Comparison of ENCODE assay signal across 18 cellular contexts in genomic region chr4:85200106-85200505, GRCh38.
DNase-seq lines count a peak whose midpoint lies in the region; ATAC-seq, FAIRE-seq and TF ChIP-seq lines count a peak whose summit lies in the region.
"Had no signal": no experiment of that assay in that cellular context is flagged by ENCODE, and none has a peak within 500 bp of the region (broad histone marks: within the 10 kb centered on the region; RNA-seq: fewer than 3 reads in every experiment).

No MANE protein-coding gene starts in this region.

- no peak for ATAC-seq in activated naive CD4-positive, alpha-beta T cell treated with anti-CD3 and anti-CD28 coated beads, Interleukin-2, amount 50 U/mL, for 72 hours

- intact Hi-C loops in mammary epithelial cell (cut with micrococcal nuclease) (no loop called here), transverse colon (cut with DNase I; ENCODE audit: low total_unique reads) (no loop called here)

- TF ChIP-seq CTCF in mammary epithelial cell (conservative IDR thresholded peaks at IDR 0.05 in 1 of 2, IDR thresholded peaks at IDR 0.05 in 1 of 2; ENCODE audit: extremely low read depth in 1 of 2, insufficient read depth in 1 of 2, low read depth in 1 of 2, low read length in 2 of 2) (no peak), keratinocyte (optimal IDR thresholded peaks at IDR 0.05 in 1 of 3, IDR thresholded peaks at IDR 0.05 in 1 of 3, conservative IDR thresholded peaks at IDR 0.05 in 1 of 3; ENCODE audit: extremely low read depth in 1 of 3, insufficient read depth in 2 of 3, low read length in 3 of 3) (no peak), transverse colon (IDR thresholded peaks at IDR 0.05) (no peak)

- no peak overlapping the region for H3K4me3 ChIP-seq in mammary epithelial cell (replicated peaks in 1 of 3; ENCODE audit: insufficient read depth in 1 of 3, low read depth in 2 of 3, low read length in 3 of 3)
- no peak overlapping the region for H3K4me3 ChIP-seq in keratinocyte (ENCODE audit: control insufficient read depth in 2 of 3, extremely low read depth in 1 of 3, insufficient read depth in 2 of 3, low read depth in 1 of 3, low read length in 3 of 3)
- no peak overlapping the region for H3K4me3 ChIP-seq in transverse colon
- H3K4me3 ChIP-seq: Peyer's patch had no signal

- TF ChIP-seq POLR2A in transverse colon (IDR thresholded peaks at IDR 0.05) = no peak

- BruUV-seq in mammary epithelial cell (replicated peaks; lab: Mats Ljungman, UMichigan) = no TSS peak

- no peaks in the 10 kb centered on the region for H4K20me1 ChIP-seq in mammary epithelial cell (ENCODE audit: insufficient read depth, low read length)
- H4K20me1 ChIP-seq in keratinocyte (ENCODE audit: control insufficient read depth, extremely low read depth, insufficient read depth, low read length) = no peaks in the 10 kb centered on the region

- no peak for TF ChIP-seq EP300 in transverse colon (IDR thresholded peaks at IDR 0.05; ENCODE audit: low read depth)

- H3K36me3 ChIP-seq in mammary epithelial cell (ENCODE audit: insufficient read depth, low read length) (no peaks in the 10 kb centered on the region), keratinocyte (ENCODE audit: control insufficient read depth in 2 of 2, extremely low read depth in 1 of 2, insufficient read depth in 2 of 2, low read length in 2 of 2) (no peaks in the 10 kb centered on the region), transverse colon (no peaks in the 10 kb centered on the region)
- H3K36me3 ChIP-seq: Peyer's patch had no signal

- no peak overlapping the region for H3K27ac ChIP-seq in mammary epithelial cell (ENCODE audit: insufficient read depth, low read depth, low read length)
- H3K27ac ChIP-seq in keratinocyte (ENCODE audit: control insufficient read depth, insufficient read depth, low read length) = no peak overlapping the region
- no peak overlapping the region for H3K27ac ChIP-seq in transverse colon
- H3K27ac ChIP-seq: Peyer's patch had no signal

- CTCF ChIA-PET in mammary epithelial cell (lab: Charles Lee; ENCODE audit: low non-redundant PET) = no interaction called here

- H2AFZ ChIP-seq in mammary epithelial cell (ENCODE audit: low read depth, low read length) = peak overlapping the region; percentile 67
- no peak overlapping the region for H2AFZ ChIP-seq in keratinocyte (ENCODE audit: control insufficient read depth, low read length)

- H3K27me3 ChIP-seq in mammary epithelial cell (ENCODE audit: insufficient read depth, low read length) (peaks cover 2% of the 10 kb centered on the region), keratinocyte (ENCODE audit: control insufficient read depth, extremely low read depth, insufficient read depth, low read length) (no peaks in the 10 kb centered on the region), transverse colon (no peaks in the 10 kb centered on the region)
- H3K27me3 ChIP-seq: Peyer's patch had no signal

- DNase-seq in EL (peak; percentile 2), OCI-M1 (lab: John Stamatoyannopoulos, UW) (peak; percentile 14), mammary epithelial cell (peak; percentile 75), keratinocyte (ENCODE audit: low read depth, low spot score) (no peak), NCI-H510A (lab: John Stamatoyannopoulos, UW) (no peak), NCI-H345 (lab: John Stamatoyannopoulos, UW) (no peak), transverse colon (no peak)
- DNase-seq in activated naive CD4-positive, alpha-beta T cell treated with anti-CD3 and anti-CD28 coated beads, Interleukin-2, amount 50 U/mL, for 72 hours (ENCODE audit: low spot score in 2 of 2) = no peak
- DNase-seq: 8988T; Calu3; CD4-positive, alpha-beta memory T cell; DMS53; H7; NCI-H1417 treated with DMSO at 0.1 percent for 48 hours; NCI-H2029; NCI-H2171; Peyer's patch; SHP77 treated with DMSO at 0.1 percent for 48 hours had no signal

- no peak overlapping the region for H3K27ac Mint-ChIP-seq in activated naive CD4-positive, alpha-beta T cell treated with anti-CD3 and anti-CD28 coated beads, Interleukin-2, amount 50 U/mL, for 72 hours
- H3K27ac Mint-ChIP-seq: CD4-positive, alpha-beta memory T cell had no signal

- dilution Hi-C loops in mammary epithelial cell (cut with HindIII; ENCODE audit: low sequenced_read_pairs) = no loop called here
- dilution Hi-C loops in keratinocyte (cut with MboI; ENCODE audit: extremely low pct_ligation_motif_present, low sequenced_read_pairs) = no loop called here

- WGBS in mammary epithelial cell (ENCODE audit: low coverage, missing lambda C conversion rate) = no CpG with 5 or more reads among the region's 1 CpG
- WGBS in transverse colon (ENCODE audit: low coverage in 1 of 2), 2 donors = 17 to 61% methylated on average over 1 of the region's 1 CpG

- H3K79me2 ChIP-seq in mammary epithelial cell (ENCODE audit: insufficient read depth, low read length) = no peaks in the 10 kb centered on the region
- no peaks in the 10 kb centered on the region for H3K79me2 ChIP-seq in keratinocyte (ENCODE audit: control insufficient read depth, insufficient read depth, low read length)

- peak overlapping the region; percentile 24 for H3K4me2 ChIP-seq in mammary epithelial cell (ENCODE audit: insufficient read depth, low read depth, low read length)
- H3K4me2 ChIP-seq in keratinocyte (ENCODE audit: control insufficient read depth, extremely low read depth, insufficient read depth, low read depth, low read length) = peak overlapping the region; percentile 35

- peaks cover 3% of the 10 kb centered on the region for H3K9me3 ChIP-seq in mammary epithelial cell (replicated peaks; ENCODE audit: insufficient read depth, low read length)
- no peaks in the 10 kb centered on the region for H3K9me3 ChIP-seq in keratinocyte (ENCODE audit: control insufficient read depth, low read depth, low read length)
- H3K9me3 ChIP-seq in transverse colon = peaks cover 0 to 5% of the 10 kb centered on the region in 2 donors

- FAIRE-seq in keratinocyte (lab: Jason Lieb, UNC) = peak; percentile 86

- H3K36me3 Mint-ChIP-seq in activated naive CD4-positive, alpha-beta T cell treated with anti-CD3 and anti-CD28 coated beads, Interleukin-2, amount 50 U/mL, for 72 hours = peaks cover 0 to 24% of the 10 kb centered on the region in 2 donors
- H3K36me3 Mint-ChIP-seq: CD4-positive, alpha-beta memory T cell had no signal

- peaks cover 27 to 35% of the 10 kb centered on the region in 2 donors for H3K9me3 Mint-ChIP-seq in activated naive CD4-positive, alpha-beta T cell treated with anti-CD3 and anti-CD28 coated beads, Interleukin-2, amount 50 U/mL, for 72 hours

- peaks cover 5% of the 10 kb centered on the region for H3K4me1 ChIP-seq in mammary epithelial cell (ENCODE audit: insufficient read depth, low read length)
- H3K4me1 ChIP-seq in keratinocyte (ENCODE audit: control insufficient read depth, extremely low read depth, insufficient read depth, low read length) = peaks cover 9% of the 10 kb centered on the region
- H3K4me1 ChIP-seq in transverse colon = no peaks in the 10 kb centered on the region
- H3K4me1 ChIP-seq: Peyer's patch had no signal

- H3K9me1 ChIP-seq in keratinocyte (ENCODE audit: control insufficient read depth, extremely low read depth, insufficient read depth, low read length) = no peaks in the 10 kb centered on the region

- in situ Hi-C loops in mammary epithelial cell (cut with MboI; ENCODE audit: low sequenced_read_pairs in 2 of 2) = no loop called here
- in situ Hi-C loops in transverse colon (cut with MboI; ENCODE audit: low pct_ligation_motif_present in 1 of 4, low pct_unique_long_range_greater_than_20kb in 1 of 4, low sequenced_read_pairs in 3 of 4) = no loop called here

- H3K9ac ChIP-seq in mammary epithelial cell (ENCODE audit: insufficient read depth, low read length) (no peak overlapping the region), keratinocyte (ENCODE audit: control insufficient read depth, extremely low read depth, insufficient read depth, low read length) (no peak overlapping the region)

Comparison
In these comparisons a context has a peak if more than half of its experiments do, and no peak if none do; other contexts are left out.
1. DNase-seq: peak in EL (single experiment), OCI-M1 (single experiment) and mammary epithelial cell (single experiment); none in keratinocyte (single experiment), activated naive CD4-positive, alpha-beta T cell treated with anti-CD3 and anti-CD28 coated beads, Interleukin-2, amount 50 U/mL, for 72 hours (0 of 2), NCI-H510A (single experiment), NCI-H345 (single experiment) and transverse colon (single experiment).